ENCODE assay signal across 1 cellular context in the genomic region with DNA sequence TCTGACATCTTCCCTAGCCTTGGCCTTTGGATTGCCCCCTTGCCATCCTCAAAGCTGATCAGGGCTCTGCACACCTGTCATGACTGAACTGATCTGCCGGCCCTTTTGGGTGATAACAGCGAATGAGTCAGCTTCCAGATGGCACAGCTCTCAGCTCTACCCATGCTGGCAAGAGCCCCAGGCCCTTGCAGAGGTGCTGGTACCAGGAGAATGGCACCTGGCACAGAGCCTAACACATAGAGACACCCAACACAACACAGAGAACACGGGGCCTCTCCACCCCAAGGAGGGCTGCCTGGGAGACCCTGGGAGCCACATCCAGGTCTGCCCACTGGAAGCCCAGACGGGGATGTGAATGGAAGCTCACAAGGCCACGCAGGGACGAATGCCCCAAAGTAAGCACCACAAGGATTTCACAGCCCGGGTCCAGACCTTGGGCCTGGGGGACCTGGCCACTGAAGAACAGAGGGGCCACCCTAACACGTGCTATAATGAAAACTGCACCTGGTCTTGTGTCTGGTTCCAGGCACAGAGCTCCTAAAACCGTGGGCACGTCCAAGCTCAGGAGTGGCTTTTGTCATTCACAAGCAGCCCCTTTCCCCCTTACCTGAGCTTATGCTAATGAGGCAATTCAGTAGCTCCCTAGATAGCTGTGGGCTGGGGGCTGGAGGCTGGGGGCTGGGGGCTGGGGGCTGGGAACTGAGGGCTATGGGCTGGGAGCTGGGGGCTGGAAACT.
TF ChIP-seq lines count a peak whose summit lies in the region.

No MANE protein-coding gene starts in this region.

TF ChIP-seq in WTC11, 78 proteins besides CTCF, POLR2A, EP300 and RAD21 (continued from another document):
- TF ChIP-seq, protein P1, sequence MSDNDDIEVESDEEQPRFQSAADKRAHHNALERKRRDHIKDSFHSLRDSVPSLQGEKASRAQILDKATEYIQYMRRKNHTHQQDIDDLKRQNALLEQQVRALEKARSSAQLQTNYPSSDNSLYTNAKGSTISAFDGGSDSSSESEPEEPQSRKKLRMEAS (CRISPR knock-in tag; IDR thresholded peaks at IDR 0.05): peak; percentile 83
- TF ChIP-seq KAT7 (CRISPR knock-in tag; IDR thresholded peaks at IDR 0.05; ENCODE audit: borderline replicate concordance) (no peak), ATF1 (CRISPR knock-in tag; IDR thresholded peaks at IDR 0.05) (no peak), ZNF263 (CRISPR knock-in tag; IDR thresholded peaks at IDR 0.05; ENCODE audit: low read depth) (no peak), ZNF671 (CRISPR knock-in tag; IDR thresholded peaks at IDR 0.05) (no peak), FOXK1 (CRISPR knock-in tag; IDR thresholded peaks at IDR 0.05) (peak; percentile 50; the same call in 1 of the 2 replicates), ZNF317 (CRISPR knock-in tag; IDR thresholded peaks at IDR 0.05; ENCODE audit: borderline replicate concordance, low read depth) (no peak), ETV6 (CRISPR knock-in tag; IDR thresholded peaks at IDR 0.05) (no peak), TEAD1 (CRISPR knock-in tag; IDR thresholded peaks at IDR 0.05) (no peak), SMAD3 (CRISPR knock-in tag; IDR thresholded peaks at IDR 0.05; ENCODE audit: borderline replicate concordance) (no peak), CREB1 (CRISPR knock-in tag; IDR thresholded peaks at IDR 0.05) (no peak), ZNF416 (CRISPR knock-in tag; IDR thresholded peaks at IDR 0.05) (no peak), MYBL2 (CRISPR knock-in tag; IDR thresholded peaks at IDR 0.05) (no peak), ZNF396 (CRISPR knock-in tag; IDR thresholded peaks at IDR 0.05; ENCODE audit: borderline replicate concordance) (no peak), HMGA2 (CRISPR knock-in tag; IDR thresholded peaks at IDR 0.05) (no peak), NFE2L1 (CRISPR knock-in tag; IDR thresholded peaks at IDR 0.05) (0 out of 2 replicates have a peak, but pooled peaks have one; percentile 54), ELF4 (CRISPR knock-in tag; IDR thresholded peaks at IDR 0.05; ENCODE audit: low read depth) (no peak), ZNF121 (CRISPR knock-in tag; IDR thresholded peaks at IDR 0.05) (peak; percentile 89), TP53 (CRISPR knock-in tag; IDR thresholded peaks at IDR 0.05) (0 out of 2 replicates have a peak, but pooled peaks have one; percentile 37), NR3C1 (CRISPR knock-in tag; conservative IDR thresholded peaks at IDR 0.05; ENCODE audit: low read depth) (0 out of 2 replicates have a peak, but pooled peaks have one; percentile 25), PRRX2 (CRISPR knock-in tag; IDR thresholded peaks at IDR 0.05) (no peak), SOX15 (CRISPR knock-in tag; IDR thresholded peaks at IDR 0.05) (no peak), NFATC4 (CRISPR knock-in tag; IDR thresholded peaks at IDR 0.05) (no peak)
- TF ChIP-seq, protein P2, sequence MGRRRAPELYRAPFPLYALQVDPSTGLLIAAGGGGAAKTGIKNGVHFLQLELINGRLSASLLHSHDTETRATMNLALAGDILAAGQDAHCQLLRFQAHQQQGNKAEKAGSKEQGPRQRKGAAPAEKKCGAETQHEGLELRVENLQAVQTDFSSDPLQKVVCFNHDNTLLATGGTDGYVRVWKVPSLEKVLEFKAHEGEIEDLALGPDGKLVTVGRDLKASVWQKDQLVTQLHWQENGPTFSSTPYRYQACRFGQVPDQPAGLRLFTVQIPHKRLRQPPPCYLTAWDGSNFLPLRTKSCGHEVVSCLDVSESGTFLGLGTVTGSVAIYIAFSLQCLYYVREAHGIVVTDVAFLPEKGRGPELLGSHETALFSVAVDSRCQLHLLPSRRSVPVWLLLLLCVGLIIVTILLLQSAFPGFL (CRISPR knock-in tag; IDR thresholded peaks at IDR 0.05; ENCODE audit: borderline replicate concordance): no peak
- TF ChIP-seq, protein P3, sequence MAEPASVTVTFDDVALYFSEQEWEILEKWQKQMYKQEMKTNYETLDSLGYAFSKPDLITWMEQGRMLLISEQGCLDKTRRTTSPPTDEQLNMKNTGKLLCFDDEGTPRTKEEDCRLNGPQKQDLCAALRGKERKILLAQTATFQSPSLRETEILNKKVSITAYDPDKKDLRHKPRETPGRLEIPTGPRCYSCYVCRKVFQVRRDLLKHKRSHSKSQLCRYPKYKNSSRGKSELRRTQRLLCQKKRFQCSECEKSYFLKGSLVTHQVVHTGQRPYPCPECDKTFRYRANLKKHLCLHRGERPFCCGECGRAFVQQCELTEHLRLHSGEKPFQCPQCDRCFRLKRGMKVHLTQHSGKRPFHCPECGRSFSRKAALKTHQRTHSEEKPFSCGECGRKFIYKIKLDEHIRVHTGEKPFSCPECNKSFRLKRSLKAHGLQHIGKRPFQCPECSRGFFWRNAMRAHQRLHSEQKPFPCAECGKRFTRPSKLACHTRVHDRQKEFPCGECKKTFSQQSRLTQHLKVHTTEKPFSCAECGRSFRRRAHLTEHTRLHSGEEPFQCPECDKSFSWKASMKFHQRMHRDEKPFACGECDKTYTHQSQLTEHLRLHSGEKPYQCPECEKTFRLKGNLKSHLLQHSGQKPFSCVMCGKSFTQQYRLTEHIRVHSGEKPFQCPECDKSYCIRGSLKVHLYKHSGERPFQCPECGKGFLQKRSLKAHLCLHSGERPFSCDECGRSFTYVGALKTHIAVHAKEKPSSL (CRISPR knock-in tag; conservative IDR thresholded peaks at IDR 0.05): no peak
- TF ChIP-seq, protein P4, sequence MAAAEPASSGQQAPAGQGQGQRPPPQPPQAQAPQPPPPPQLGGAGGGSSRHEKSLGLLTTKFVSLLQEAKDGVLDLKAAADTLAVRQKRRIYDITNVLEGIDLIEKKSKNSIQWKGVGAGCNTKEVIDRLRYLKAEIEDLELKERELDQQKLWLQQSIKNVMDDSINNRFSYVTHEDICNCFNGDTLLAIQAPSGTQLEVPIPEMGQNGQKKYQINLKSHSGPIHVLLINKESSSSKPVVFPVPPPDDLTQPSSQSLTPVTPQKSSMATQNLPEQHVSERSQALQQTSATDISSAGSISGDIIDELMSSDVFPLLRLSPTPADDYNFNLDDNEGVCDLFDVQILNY (CRISPR knock-in tag; IDR thresholded peaks at IDR 0.05): no peak
- TF ChIP-seq, protein P5, sequence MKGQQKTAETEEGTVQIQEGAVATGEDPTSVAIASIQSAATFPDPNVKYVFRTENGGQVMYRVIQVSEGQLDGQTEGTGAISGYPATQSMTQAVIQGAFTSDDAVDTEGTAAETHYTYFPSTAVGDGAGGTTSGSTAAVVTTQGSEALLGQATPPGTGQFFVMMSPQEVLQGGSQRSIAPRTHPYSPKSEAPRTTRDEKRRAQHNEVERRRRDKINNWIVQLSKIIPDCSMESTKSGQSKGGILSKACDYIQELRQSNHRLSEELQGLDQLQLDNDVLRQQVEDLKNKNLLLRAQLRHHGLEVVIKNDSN (CRISPR knock-in tag; IDR thresholded peaks at IDR 0.05): peak; percentile 44; the same call in 1 of the 2 replicates
- TF ChIP-seq, protein P6, sequence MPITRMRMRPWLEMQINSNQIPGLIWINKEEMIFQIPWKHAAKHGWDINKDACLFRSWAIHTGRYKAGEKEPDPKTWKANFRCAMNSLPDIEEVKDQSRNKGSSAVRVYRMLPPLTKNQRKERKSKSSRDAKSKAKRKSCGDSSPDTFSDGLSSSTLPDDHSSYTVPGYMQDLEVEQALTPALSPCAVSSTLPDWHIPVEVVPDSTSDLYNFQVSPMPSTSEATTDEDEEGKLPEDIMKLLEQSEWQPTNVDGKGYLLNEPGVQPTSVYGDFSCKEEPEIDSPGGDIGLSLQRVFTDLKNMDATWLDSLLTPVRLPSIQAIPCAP (CRISPR knock-in tag; IDR thresholded peaks at IDR 0.05): no peak
TF ChIP-seq in WTC11: peak in this region for 11.
